Comparison of ENCODE assay signal across 20 cellular contexts in the genomic region with DNA sequence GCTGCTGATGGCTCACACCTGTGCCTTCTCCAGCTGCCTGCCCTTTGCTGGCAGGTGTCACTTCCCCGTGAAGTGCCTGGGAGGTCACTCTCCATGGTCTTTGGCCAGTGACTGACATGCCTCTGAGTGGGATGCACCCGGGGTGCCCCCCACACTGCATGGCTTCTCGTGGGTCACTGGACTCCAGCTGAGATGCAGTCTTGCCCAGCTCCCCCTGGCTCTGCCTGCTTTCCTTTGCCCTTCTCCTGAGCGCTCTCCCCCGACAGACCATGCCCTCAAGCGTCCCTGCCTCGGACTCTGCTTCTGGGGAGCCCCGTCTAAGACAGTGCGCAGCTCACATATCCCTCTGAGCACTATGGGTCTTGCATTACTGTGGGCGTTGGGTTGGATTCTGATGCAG. TPM values are rescaled to one million over a fixed set of nuclear protein-coding genes. Genes with fewer than 3 reads are reported as not detected.
DNase-seq lines count a peak whose midpoint lies in the region; ATAC-seq and TF ChIP-seq lines count a peak whose summit lies in the region.
"Had no signal": no experiment of that assay in that cellular context is flagged by ENCODE, and none has a peak within 500 bp of the region (broad histone marks: within the 10 kb centered on the region; RNA-seq: fewer than 3 reads in every experiment).

No MANE protein-coding gene starts in this region.

- H3K27me3 ChIP-seq in heart left ventricle: no peaks in the 10 kb centered on the region
- no peaks in the 10 kb centered on the region for H3K27me3 ChIP-seq in naive thymus-derived CD4-positive, alpha-beta T cell (ENCODE audit: control insufficient read depth in 2 of 2, insufficient read depth in 2 of 2, low read length in 2 of 2)

- TF ChIP-seq POLR2A in heart left ventricle (IDR thresholded peaks at IDR 0.05): no peak

- POLR2A ChIA-PET in naive thymus-derived CD4-positive, alpha-beta T cell (lab: Charles Lee): no interaction called here

- DNase-seq in Right ventricle myocardium inferior (ENCODE audit: missing footprints) (peak; percentile 33), heart left ventricle (no peak), NCI-H524 treated with DMSO at 0.1 percent for 48 hours (lab: John Stamatoyannopoulos, UW) (no peak), UCSD-AML1 (lab: John Stamatoyannopoulos, UW; ENCODE audit: unreplicated experiment) (no peak)
- no peak for DNase-seq in naive thymus-derived CD4-positive, alpha-beta T cell
- DNase-seq: Calu3; DMS79 treated with DMSO at 0.1 percent for 48 hours; GF-D8; H9; IMR-90; KG1; MM.1S; NCI-H2029; NCI-H748 treated with DMSO at 0.1 percent for 48 hours; NK-92 treated with Interleukin-12 subunit alpha and Interleukin-12 subunit beta, amount 100 ng/mL, for 24 hours; PC-3; SHP77 treated with DMSO at 0.1 percent for 48 hours had no signal

- no peak for ATAC-seq in Right ventricle myocardium inferior
- no peak for ATAC-seq in heart left ventricle
- ATAC-seq in naive thymus-derived CD4-positive, alpha-beta T cell: peak; percentile 10
- no peak for ATAC-seq in HG02973 (IDR thresholded peaks at IDR 0.05; ENCODE audit: unreplicated experiment)
- ATAC-seq: GM23338, PC-3 had no signal

- intact Hi-C loops in Right ventricle myocardium inferior (cut with DNase I) (loop anchor here (5.0 kb wide), 1 partner anchor 84 kb away; no protein-coding TSS in a partner anchor), heart left ventricle (cut with DNase I) (loop anchor here in 4 of 10 donors (5.0 to 10.0 kb wide), 3 partner anchors 49 to 81 kb away; no protein-coding TSS in a partner anchor)
- intact Hi-C loops in naive thymus-derived CD4-positive, alpha-beta T cell (cut with micrococcal nuclease): no loop called here

- H3K9me3 Mint-ChIP-seq in brain: no peaks in the 10 kb centered on the region
- no peaks in the 10 kb centered on the region for H3K9me3 Mint-ChIP-seq in naive thymus-derived CD4-positive, alpha-beta T cell
- H3K9me3 Mint-ChIP-seq: GM23338, H9 had no signal

- no peaks in the 10 kb centered on the region for H3K36me3 Mint-ChIP-seq in brain
- H3K36me3 Mint-ChIP-seq in naive thymus-derived CD4-positive, alpha-beta T cell: no peaks in the 10 kb centered on the region

- WGBS in heart left ventricle, 4 donors: 93 to 94% (median 93%) methylated on average over 9 to 10 of the region's 10 CpGs

- H3K36me3 ChIP-seq in heart left ventricle: no peaks in the 10 kb centered on the region
- no peaks in the 10 kb centered on the region for H3K36me3 ChIP-seq in naive thymus-derived CD4-positive, alpha-beta T cell (ENCODE audit: control insufficient read depth in 2 of 3, insufficient read depth in 3 of 3, low read length in 3 of 3)

- no peaks in the 10 kb centered on the region for H3K9me3 ChIP-seq in heart left ventricle
- no peaks in the 10 kb centered on the region for H3K9me3 ChIP-seq in naive thymus-derived CD4-positive, alpha-beta T cell (ENCODE audit: control insufficient read depth in 2 of 3, low read length in 3 of 3)

- no peak overlapping the region for H3K4me3 Mint-ChIP-seq in brain
- H3K4me3 Mint-ChIP-seq in naive thymus-derived CD4-positive, alpha-beta T cell: no peak overlapping the region
- H3K4me3 Mint-ChIP-seq: GM23338, H9 had no signal

- H3K4me1 Mint-ChIP-seq in brain: peaks cover 37% of the 10 kb centered on the region
- no peaks in the 10 kb centered on the region for H3K4me1 Mint-ChIP-seq in naive thymus-derived CD4-positive, alpha-beta T cell

- H3K27ac Mint-ChIP-seq in brain: peak overlapping the region in 3 of 5 experiments; percentile 50 to 69 (median 60)
- H3K27ac Mint-ChIP-seq in naive thymus-derived CD4-positive, alpha-beta T cell: no peak overlapping the region
- H3K27ac Mint-ChIP-seq: GM23338, H9 had no signal

- CTCF ChIA-PET in naive thymus-derived CD4-positive, alpha-beta T cell (lab: Charles Lee): no interaction called here

- peaks cover 7 to 71% (median 40%) of the 10 kb centered on the region in 12 donors for H3K4me1 ChIP-seq in heart left ventricle
- no peaks in the 10 kb centered on the region for H3K4me1 ChIP-seq in naive thymus-derived CD4-positive, alpha-beta T cell (ENCODE audit: control insufficient read depth in 2 of 2, insufficient read depth in 2 of 2, low read length in 2 of 2)

- H3K4me3 ChIP-seq in heart left ventricle: no peak overlapping the region
- no peak overlapping the region for H3K4me3 ChIP-seq in naive thymus-derived CD4-positive, alpha-beta T cell (ENCODE audit: low read length)
- H3K4me3 ChIP-seq: GM23338 had no signal

- no peak overlapping the region for H3K27ac ChIP-seq in heart left ventricle
- H3K27ac ChIP-seq in naive thymus-derived CD4-positive, alpha-beta T cell (ENCODE audit: low read depth, low read length): no peak overlapping the region

- peaks cover 3% of the 10 kb centered on the region for H3K27me3 Mint-ChIP-seq in brain
- peaks cover 4 to 29% (median 14%) of the 10 kb centered on the region in 5 donors for H3K27me3 Mint-ChIP-seq in naive thymus-derived CD4-positive, alpha-beta T cell

- TF ChIP-seq CTCF in heart left ventricle (IDR thresholded peaks at IDR 0.05) (no peak), brain (conservative IDR thresholded peaks at IDR 0.05) (no peak)

RNA-seq across cellular contexts. Expression of gene FBLN2, which starts 14.4 kb away (rescaled TPM):
- total RNA-seq in Right ventricle myocardium inferior (81.1 TPM), heart left ventricle (100 to 1,000 TPM in 2 of 9 donors, 10 to 100 TPM in 7; 31.3 to 118 (median 47.8) TPM)
- polyA plus RNA-seq in heart left ventricle (10 to 100 TPM; 16.5 to 42.7 TPM), brain (ENCODE audit: insufficient read depth, low read depth, low replicate concordance) (3.6 TPM)
- total RNA-seq in naive thymus-derived CD4-positive, alpha-beta T cell: 1 to 10 TPM in 1 of 5 experiments, under 1 TPM in 1, not detected in 3; 0.11 to 1.5 TPM
- not detected for polyA plus RNA-seq in naive thymus-derived CD4-positive, alpha-beta T cell
- total RNA-seq: Calu3 had no signal

Comparison
In these comparisons a context has a peak if more than half of its experiments do, and no peak if none do; other contexts are left out.
1. H3K27ac Mint-ChIP-seq: peak in brain (3 of 5); none in naive thymus-derived CD4-positive, alpha-beta T cell (0 of 9).
2. RNA of gene FBLN2, which starts 14.4 kb away (total RNA-seq): 81.1 TPM in Right ventricle myocardium inferior (single experiment) and 31.3 to 118 TPM in heart left ventricle; 0.11 to 1.5 TPM in naive thymus-derived CD4-positive, alpha-beta T cell; every median in the first group is over 10 times any median in the second.